Comparison of ENCODE assay signal across 2 cellular contexts in the genomic region with DNA sequence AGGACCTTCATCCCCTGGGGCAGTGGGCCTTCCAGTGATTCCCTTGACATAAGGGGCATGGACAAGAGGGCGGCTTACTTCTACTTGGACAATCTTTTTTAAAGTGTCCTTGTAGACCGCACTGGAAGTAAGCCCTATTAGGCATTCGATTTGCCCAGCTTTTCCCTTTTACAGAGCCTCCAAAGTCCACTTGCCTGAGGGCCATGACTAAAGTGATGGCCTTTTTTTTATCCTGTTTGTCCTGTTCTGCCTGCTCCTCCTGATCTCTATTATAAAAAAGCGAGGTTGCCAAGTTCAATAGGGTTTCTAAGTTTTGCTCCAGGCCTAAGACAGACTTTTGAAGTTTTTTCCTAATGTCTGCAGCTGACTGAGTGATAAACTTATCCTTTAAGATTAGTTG. TPM values are rescaled to one million over a fixed set of nuclear protein-coding genes. Genes with fewer than 3 reads are reported as not detected.
"Had no signal": no experiment of that assay in that cellular context is flagged by ENCODE, and none has a peak within 500 bp of the region (broad histone marks: within the 10 kb centered on the region; RNA-seq: fewer than 3 reads in every experiment).

No MANE protein-coding gene starts in this region.

RNA-seq across cellular contexts. Expression of a gene that starts 2.4 kb away (rescaled TPM):
- total RNA-seq: M059J, Peyer's patch had no signal
